8 cellular contexts compared by ENCODE assay signal in the genomic region with DNA sequence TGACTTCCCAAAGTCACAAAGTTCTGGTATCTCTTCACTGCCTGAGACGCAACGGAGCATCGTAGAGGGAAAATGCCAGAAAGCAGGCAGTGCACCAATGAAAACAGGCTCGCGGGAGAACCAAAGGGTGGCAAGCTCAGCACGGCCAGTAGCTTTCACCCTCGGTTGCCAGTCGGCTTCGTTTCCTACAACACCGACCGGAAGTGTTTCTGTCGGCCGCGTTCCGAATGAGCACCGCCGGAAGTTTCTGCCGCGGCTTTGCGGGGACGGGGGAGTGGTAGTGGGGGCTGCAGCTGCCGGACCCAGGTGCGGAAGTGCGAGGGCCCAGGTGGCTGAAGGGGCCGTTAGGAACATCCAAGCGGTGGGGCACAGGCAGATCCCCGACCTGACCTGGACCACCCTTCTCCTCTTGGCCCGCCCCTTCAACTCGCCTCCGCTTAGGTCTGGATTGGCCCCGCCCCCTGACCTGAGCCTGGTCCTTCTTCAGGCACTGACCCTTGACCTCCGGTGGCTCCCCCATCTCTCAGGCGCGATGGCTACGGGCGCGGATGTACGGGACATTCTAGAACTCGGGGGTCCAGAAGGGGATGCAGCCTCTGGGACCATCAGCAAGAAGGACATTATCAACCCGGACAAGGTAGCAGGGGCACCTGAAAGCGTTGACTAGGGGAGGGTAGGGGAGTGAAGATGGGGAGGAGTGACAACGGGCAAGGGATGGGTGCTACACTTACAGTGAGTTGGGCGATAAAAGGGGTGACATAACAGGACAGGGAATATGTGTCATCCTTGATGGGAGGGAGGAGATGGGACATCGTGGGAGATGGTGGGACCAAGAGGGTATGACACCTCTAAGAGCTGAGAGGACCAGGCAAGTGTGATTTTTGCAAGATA. TPM values are rescaled to one million over a fixed set of nuclear protein-coding genes. Genes with fewer than 3 reads are reported as not detected.
DNase-seq lines count a peak whose midpoint lies in the region; ATAC-seq, FAIRE-seq and TF ChIP-seq lines count a peak whose summit lies in the region.

A gene with protein sequence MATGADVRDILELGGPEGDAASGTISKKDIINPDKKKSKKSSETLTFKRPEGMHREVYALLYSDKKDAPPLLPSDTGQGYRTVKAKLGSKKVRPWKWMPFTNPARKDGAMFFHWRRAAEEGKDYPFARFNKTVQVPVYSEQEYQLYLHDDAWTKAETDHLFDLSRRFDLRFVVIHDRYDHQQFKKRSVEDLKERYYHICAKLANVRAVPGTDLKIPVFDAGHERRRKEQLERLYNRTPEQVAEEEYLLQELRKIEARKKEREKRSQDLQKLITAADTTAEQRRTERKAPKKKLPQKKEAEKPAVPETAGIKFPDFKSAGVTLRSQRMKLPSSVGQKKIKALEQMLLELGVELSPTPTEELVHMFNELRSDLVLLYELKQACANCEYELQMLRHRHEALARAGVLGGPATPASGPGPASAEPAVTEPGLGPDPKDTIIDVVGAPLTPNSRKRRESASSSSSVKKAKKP (plus strand): TSS at position 250 of the 891 bp plus-strand sequence. CDS start 283 bp downstream, at position 533.

- H3K4me1 Mint-ChIP-seq in chondrocyte (ENCODE audit: low read depth), result peaks cover 26% of the 10 kb centered on the region

- TF ChIP-seq EP300 in A549 (IDR thresholded peaks at IDR 0.05), result no peak

- peak; percentile 36 to 82 for DNase-seq in A549 (ENCODE audit: low read depth in 1 of 2, low spot score in 1 of 2)
- peak; percentile 61 for DNase-seq in NCI-H460 (ENCODE audit: extremely low read depth, low read depth)
- peak; percentile 74 for DNase-seq in activated CD4-positive, alpha-beta T cell treated with anti-CD3 and anti-CD28 coated beads for 24 hours (ENCODE audit: low read depth in 2 of 2)
- DNase-seq in chondrocyte (ENCODE audit: low spot score), result no peak
- peak; percentile 79 for DNase-seq in kidney glomerular epithelial cell (lab: John Stamatoyannopoulos, UW)
- DNase-seq in stimulated activated CD4-positive, alpha-beta T cell treated with anti-CD3 and anti-CD28 coated beads, Interleukin-15, amount 100 ng/mL, for 48 hours (ENCODE audit: low read depth in 2 of 2), result peak; percentile 76 to 78

- CTCF ChIA-PET in A549 (lab: Yijun Ruan, JAX), result interaction anchor here (1.1 to 2.9 kb wide), 4 partner anchors 110 to 440 kb away, joined by 3 to 24 read pairs (median 6); no protein-coding TSS in a partner anchor

- no peak for FAIRE-seq in A549 (lab: Jason Lieb, UNC)

- peak; percentile 27 to 46; a peak in 3 of 5 replicates for TF ChIP-seq RAD21 in A549 (conservative IDR thresholded peaks at IDR 0.05 in 1 of 2, IDR thresholded peaks at IDR 0.05 in 1 of 2)

- H3K4me3 Mint-ChIP-seq in chondrocyte (ENCODE audit: unreplicated experiment), result peak within 1 kb of the TSS; percentile 84

- no peaks in the 10 kb centered on the region for H3K9me3 Mint-ChIP-seq in chondrocyte (ENCODE audit: low read depth)

- TF ChIP-seq CTCF in A549 (IDR thresholded peaks at IDR 0.05) (no peak), chondrocyte (IDR thresholded peaks at IDR 0.05) (peak; percentile 32)

- peak; percentile 14 for TF ChIP-seq POLR2A in A549 (IDR thresholded peaks at IDR 0.05; ENCODE audit: low read length)

- H3K4me3 ChIP-seq in A549, result peak within 1 kb of the TSS; percentile 83

- H3K4me1 ChIP-seq in A549, result peaks cover 13% of the 10 kb centered on the region; the same call in 1 of the 3 replicates

- peaks cover 6% of the 10 kb centered on the region for H3K36me3 Mint-ChIP-seq in chondrocyte (ENCODE audit: low read depth)

- H3K27ac ChIP-seq in A549, result peak within 1 kb of the TSS; percentile 91 to 95

- peak within 1 kb of the TSS; percentile 80 for H3K27ac Mint-ChIP-seq in chondrocyte (ENCODE audit: unreplicated experiment)

- H3K27me3 Mint-ChIP-seq in chondrocyte (ENCODE audit: low read depth), result no peaks in the 10 kb centered on the region

- H3K9me3 ChIP-seq in A549, result no peaks in the 10 kb centered on the region

- peak; percentile 85 to 91 for ATAC-seq in A549
- peak; percentile 74 for ATAC-seq in GM18909 (IDR thresholded peaks at IDR 0.05; ENCODE audit: poor library complexity, unreplicated experiment)
- peak; percentile 49 for ATAC-seq in HG03196 (IDR thresholded peaks at IDR 0.05; ENCODE audit: unreplicated experiment)

- peak within 1 kb of the TSS; percentile 86 for H3K4me2 ChIP-seq in A549

- POLR2A ChIA-PET in A549 (lab: Yijun Ruan, JAX), result interaction anchor here (0.6 to 1.9 kb wide), 6 partner anchors 110 to 527 kb away, joined by 3 to 5 read pairs (median 4); no protein-coding TSS in a partner anchor

- 4% methylated on average over 34 of the region's 44 CpGs for WGBS in A549 (ENCODE audit: missing lambda C conversion rate)

TF ChIP-seq in A549, 52 proteins besides CTCF, POLR2A, EP300 and RAD21 (continues in another document):
- TF ChIP-seq, protein P1, sequence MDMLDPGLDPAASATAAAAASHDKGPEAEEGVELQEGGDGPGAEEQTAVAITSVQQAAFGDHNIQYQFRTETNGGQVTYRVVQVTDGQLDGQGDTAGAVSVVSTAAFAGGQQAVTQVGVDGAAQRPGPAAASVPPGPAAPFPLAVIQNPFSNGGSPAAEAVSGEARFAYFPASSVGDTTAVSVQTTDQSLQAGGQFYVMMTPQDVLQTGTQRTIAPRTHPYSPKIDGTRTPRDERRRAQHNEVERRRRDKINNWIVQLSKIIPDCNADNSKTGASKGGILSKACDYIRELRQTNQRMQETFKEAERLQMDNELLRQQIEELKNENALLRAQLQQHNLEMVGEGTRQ (IDR thresholded peaks at IDR 0.05), result no peak
- no peak for TF ChIP-seq NPAS2 (CRISPR knock-in tag; IDR thresholded peaks at IDR 0.05; ENCODE audit: borderline replicate concordance)
- no peak for TF ChIP-seq BHLHE40 (IDR thresholded peaks at IDR 0.05; ENCODE audit: low read depth, low read length)
- no peak for TF ChIP-seq JUNB (IDR thresholded peaks at IDR 0.05)
- no peak for TF ChIP-seq ZFP36 (IDR thresholded peaks at IDR 0.05; ENCODE audit: borderline replicate concordance, partially characterized antibody)
- TF ChIP-seq CEBPB (IDR thresholded peaks at IDR 0.05), result no peak
- TF ChIP-seq, protein P2, sequence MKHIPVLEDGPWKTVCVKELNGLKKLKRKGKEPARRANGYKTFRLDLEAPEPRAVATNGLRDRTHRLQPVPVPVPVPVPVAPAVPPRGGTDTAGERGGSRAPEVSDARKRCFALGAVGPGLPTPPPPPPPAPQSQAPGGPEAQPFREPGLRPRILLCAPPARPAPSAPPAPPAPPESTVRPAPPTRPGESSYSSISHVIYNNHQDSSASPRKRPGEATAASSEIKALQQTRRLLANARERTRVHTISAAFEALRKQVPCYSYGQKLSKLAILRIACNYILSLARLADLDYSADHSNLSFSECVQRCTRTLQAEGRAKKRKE (CRISPR knock-in tag; IDR thresholded peaks at IDR 0.05; ENCODE audit: low read depth), result no peak
- no peak for TF ChIP-seq CBX8 (IDR thresholded peaks at IDR 0.05)
- TF ChIP-seq HOXA7 (CRISPR knock-in tag; IDR thresholded peaks at IDR 0.05), result no peak
- no peak for TF ChIP-seq MYC (IDR thresholded peaks at IDR 0.05; ENCODE audit: borderline replicate concordance, low read length)
- TF ChIP-seq FOXS1 (CRISPR knock-in tag; IDR thresholded peaks at IDR 0.05), result no peak
- 0 out of 2 replicates have a peak, but pooled peaks have one; percentile 18 for TF ChIP-seq PHF8 (IDR thresholded peaks at IDR 0.05; ENCODE audit: borderline replicate concordance, low read depth)
- no peak for TF ChIP-seq MAZ (IDR thresholded peaks at IDR 0.05; ENCODE audit: borderline replicate concordance, low read depth, low read length)
- peak in 1 of 2 experiments; percentile 84; a peak in 2 of 5 replicates for TF ChIP-seq JUN (IDR thresholded peaks at IDR 0.05)
- TF ChIP-seq, protein P3, sequence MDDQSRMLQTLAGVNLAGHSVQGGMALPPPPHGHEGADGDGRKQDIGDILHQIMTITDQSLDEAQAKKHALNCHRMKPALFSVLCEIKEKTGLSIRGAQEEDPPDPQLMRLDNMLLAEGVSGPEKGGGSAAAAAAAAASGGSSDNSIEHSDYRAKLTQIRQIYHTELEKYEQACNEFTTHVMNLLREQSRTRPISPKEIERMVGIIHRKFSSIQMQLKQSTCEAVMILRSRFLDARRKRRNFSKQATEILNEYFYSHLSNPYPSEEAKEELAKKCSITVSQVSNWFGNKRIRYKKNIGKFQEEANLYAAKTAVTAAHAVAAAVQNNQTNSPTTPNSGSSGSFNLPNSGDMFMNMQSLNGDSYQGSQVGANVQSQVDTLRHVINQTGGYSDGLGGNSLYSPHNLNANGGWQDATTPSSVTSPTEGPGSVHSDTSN (IDR thresholded peaks at IDR 0.05), result peak; percentile 48; the same call in 1 of the 2 replicates
- no peak for TF ChIP-seq NR3C1 (IDR thresholded peaks at IDR 0.05)
- TF ChIP-seq NFE2L2 (conservative IDR thresholded peaks at IDR 0.05; ENCODE audit: low read length), result no peak
- TF ChIP-seq, protein P4, sequence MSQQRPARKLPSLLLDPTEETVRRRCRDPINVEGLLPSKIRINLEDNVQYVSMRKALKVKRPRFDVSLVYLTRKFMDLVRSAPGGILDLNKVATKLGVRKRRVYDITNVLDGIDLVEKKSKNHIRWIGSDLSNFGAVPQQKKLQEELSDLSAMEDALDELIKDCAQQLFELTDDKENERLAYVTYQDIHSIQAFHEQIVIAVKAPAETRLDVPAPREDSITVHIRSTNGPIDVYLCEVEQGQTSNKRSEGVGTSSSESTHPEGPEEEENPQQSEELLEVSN (IDR thresholded peaks at IDR 0.05; ENCODE audit: borderline replicate concordance, low read depth), result peak; percentile 33; the same call in 1 of the 2 replicates
- TF ChIP-seq FOSB (CRISPR knock-in tag; IDR thresholded peaks at IDR 0.05), result no peak
- TF ChIP-seq, protein P5, sequence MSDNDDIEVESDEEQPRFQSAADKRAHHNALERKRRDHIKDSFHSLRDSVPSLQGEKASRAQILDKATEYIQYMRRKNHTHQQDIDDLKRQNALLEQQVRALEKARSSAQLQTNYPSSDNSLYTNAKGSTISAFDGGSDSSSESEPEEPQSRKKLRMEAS (IDR thresholded peaks at IDR 0.05), result peak; percentile 86
- no peak for TF ChIP-seq TP53 (CRISPR knock-in tag; IDR thresholded peaks at IDR 0.05)
- TF ChIP-seq, protein P6, sequence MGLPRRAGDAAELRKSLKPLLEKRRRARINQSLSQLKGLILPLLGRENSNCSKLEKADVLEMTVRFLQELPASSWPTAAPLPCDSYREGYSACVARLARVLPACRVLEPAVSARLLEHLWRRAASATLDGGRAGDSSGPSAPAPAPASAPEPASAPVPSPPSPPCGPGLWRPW (IDR thresholded peaks at IDR 0.05), result no peak

RNA-seq across cellular contexts. Expression of the gene that starts here (rescaled TPM):
- 28.2 and 28.7 TPM in 2 replicates for polyA plus RNA-seq in A549 (2011; rRNA removed)
- 30.3 and 33.5 TPM in 2 replicates for polyA plus RNA-seq in A549 (2012; cell fraction: cytosol; rRNA removed)
- polyA plus RNA-seq in A549 (2012; cell fraction: nucleus; rRNA removed), result 81.7 and 84.9 TPM in 2 replicates
- 26.3 to 30.6 TPM (median 26.7 TPM) in 3 replicates for polyA plus RNA-seq in A549 (2017; fragmentation: RNase III; extraction: RNeasy Plus Mini Kit Qiagen cat#74134 plus additional on column Dnase treatment)
- polyA minus RNA-seq in A549 (2011; rRNA and poly(A)+ RNA removed), result 48.5 and 59.0 TPM in 2 replicates
- total RNA-seq in NCI-H460 (2014; rRNA removed; shearing (Covaris generic)), result 11.1 and 12.7 TPM in 2 replicates
- 19.0 and 21.6 TPM in 2 replicates for polyA plus RNA-seq in NCI-H460 (2014; cell fraction: nucleus; rRNA removed)
- 29.1 to 41.6 TPM (median 33.1 TPM) in 3 replicates for total RNA-seq in chondrocyte
